Comparison of ENCODE assay signal across 8 cellular contexts in the genomic region with DNA sequence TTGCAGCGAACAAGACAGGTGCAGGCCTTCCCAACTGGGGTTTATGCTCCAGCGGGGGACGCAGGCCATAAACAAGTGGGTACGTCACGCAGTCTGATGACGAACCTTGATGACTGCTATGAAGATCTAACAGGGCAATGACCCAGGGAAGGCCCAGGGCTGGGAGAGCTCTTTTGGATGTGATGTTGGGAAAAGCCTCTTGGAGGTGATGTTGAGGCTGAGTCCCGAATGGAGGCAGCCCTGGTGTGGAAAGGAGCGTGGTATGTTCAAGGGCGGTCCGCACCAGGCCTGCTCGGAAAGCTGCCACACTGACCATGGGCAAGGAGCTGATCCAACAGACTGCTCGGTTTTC. TPM values are rescaled to one million over a fixed set of nuclear protein-coding genes. Genes with fewer than 3 reads are reported as not detected.
DNase-seq lines count a peak whose midpoint lies in the region; ATAC-seq and TF ChIP-seq lines count a peak whose summit lies in the region.

No MANE protein-coding gene starts in this region.

- H2BK5ac ChIP-seq in neuronal stem cell (ENCODE audit: low read length) = peak overlapping the region; percentile 10

- peaks cover 42% of the 10 kb centered on the region for H4K20me1 ChIP-seq in BLaER1

- DNase-seq in NB4 (ENCODE audit: low read depth) (peak; percentile 40), dorsolateral prefrontal cortex (peak in 1 of 10 donors; percentile 22), neuronal stem cell (ENCODE audit: low spot score) (no peak), DMS79 treated with DMSO at 0.1 percent for 48 hours (lab: John Stamatoyannopoulos, UW) (no peak), H4 (ENCODE audit: low spot score) (no peak), NCI-H1048 (lab: John Stamatoyannopoulos, UW) (no peak)

- no peak for TF ChIP-seq POLR2A in NB4 (IDR thresholded peaks at IDR 0.05; ENCODE audit: extremely low read depth, insufficient read length)

- intact Hi-C loops in dorsolateral prefrontal cortex (cut with DNase I) = no loop called here

- H3K27me3 ChIP-seq in BLaER1 (no peaks in the 10 kb centered on the region), dorsolateral prefrontal cortex (no peaks in the 10 kb centered on the region), neuronal stem cell (ENCODE audit: control insufficient read depth in 3 of 3, insufficient read depth in 3 of 3, low read depth in 1 of 3, low read length in 3 of 3) (no peaks in the 10 kb centered on the region)

- H4K8ac ChIP-seq in neuronal stem cell (ENCODE audit: low read depth, low read length) = no peak overlapping the region

- no CpG with 5 or more reads among the region's 12 CpGs for WGBS in neuronal stem cell (ENCODE audit: extremely low coverage in 2 of 2, insufficient read length in 2 of 2, insufficient replicate concordance in 1 of 2), 2 donors

- no peak overlapping the region for H2BK120ac ChIP-seq in neuronal stem cell (ENCODE audit: low read depth, low read length)

- no peak for ATAC-seq in HG02678 (IDR thresholded peaks at IDR 0.05; ENCODE audit: unreplicated experiment)

- H3K4me3 ChIP-seq in BLaER1 (peak overlapping the region; percentile 91), NB4 (ENCODE audit: low read depth, low read length) (peak overlapping the region; percentile 23), dorsolateral prefrontal cortex (no peak overlapping the region), neuronal stem cell (ENCODE audit: low read length in 2 of 2) (no peak overlapping the region)

- H3K9me3 ChIP-seq in BLaER1 (no peaks in the 10 kb centered on the region), neuronal stem cell (replicated peaks in 1 of 2; ENCODE audit: control insufficient read depth in 2 of 2, insufficient read depth in 1 of 2, low read depth in 1 of 2, low read length in 2 of 2) (no peaks in the 10 kb centered on the region)

- H3K36me3 ChIP-seq in BLaER1 (peaks cover 40% of the 10 kb centered on the region), neuronal stem cell (replicated peaks in 1 of 2; ENCODE audit: control insufficient read depth in 2 of 2, insufficient read depth in 2 of 2, low read length in 2 of 2) (peaks cover 49 to 98% of the 10 kb centered on the region in 2 donors)

- H3K23ac ChIP-seq in neuronal stem cell (ENCODE audit: low read depth, low read length, poor library complexity) = peak overlapping the region; percentile 56

- H3K79me1 ChIP-seq in neuronal stem cell (ENCODE audit: low read depth, low read length) = peaks cover 21% of the 10 kb centered on the region

- H3K4me1 ChIP-seq in BLaER1 = peaks cover 82% of the 10 kb centered on the region
- peaks cover 39 to 55% of the 10 kb centered on the region in 2 donors for H3K4me1 ChIP-seq in neuronal stem cell (ENCODE audit: control insufficient read depth in 2 of 2, insufficient read depth in 1 of 2, low read depth in 1 of 2, low read length in 2 of 2)

- no peak overlapping the region for H2AFZ ChIP-seq in neuronal stem cell (ENCODE audit: low read length)

- H2BK12ac ChIP-seq in neuronal stem cell (ENCODE audit: low read length) = no peak overlapping the region

- H3K4me2 ChIP-seq in BLaER1 = peak overlapping the region; percentile 99
- H3K4me2 ChIP-seq in neuronal stem cell (ENCODE audit: insufficient read depth, low read length, poor library complexity, severe bottlenecking) = no peak overlapping the region

- no peak overlapping the region for H3K4ac ChIP-seq in neuronal stem cell (ENCODE audit: low read length)

- H3K9ac ChIP-seq in BLaER1 (peak overlapping the region; percentile 97), neuronal stem cell (ENCODE audit: low read depth, low read length, poor library complexity) (peak overlapping the region; percentile 38)

- no peak overlapping the region for H3K14ac ChIP-seq in neuronal stem cell (ENCODE audit: low read length)

- H3K27ac ChIP-seq in BLaER1 (peak overlapping the region; percentile 99), dorsolateral prefrontal cortex (peak overlapping the region in 55 of 59 donors; percentile 35 to 95 (median 77)), neuronal stem cell (replicated peaks; ENCODE audit: low read length) (peak overlapping the region; percentile 18)

- H2AK5ac ChIP-seq in neuronal stem cell (ENCODE audit: low read depth, low read length) = no peak overlapping the region

- no peak overlapping the region for H3K18ac ChIP-seq in neuronal stem cell (ENCODE audit: low read length)

- no peak overlapping the region for H2BK15ac ChIP-seq in neuronal stem cell (ENCODE audit: low read length)

- TF ChIP-seq CTCF in NB4 (IDR thresholded peaks at IDR 0.05; ENCODE audit: low read depth, low read length) (no peak), dorsolateral prefrontal cortex (IDR thresholded peaks at IDR 0.05 in 54 of 56, conservative IDR thresholded peaks at IDR 0.05 in 2 of 56; ENCODE audit: low read depth in 1 of 56, partially characterized antibody in 56 of 56) (no peak)

- H4K91ac ChIP-seq in neuronal stem cell (ENCODE audit: low read depth, low read length, poor library complexity) = no peak overlapping the region

RNA-seq across cellular contexts. Expression of gene FADS2, which starts 5.8 kb away (rescaled TPM):
- 100 to 1,000 TPM in 112 of 120 experiments, 10 to 100 TPM in 8; 72.8 to 347 (median 162) TPM for total RNA-seq in dorsolateral prefrontal cortex
- 515 TPM for polyA plus RNA-seq in neuronal stem cell (2013, experiment 1 of 2)
- 508 TPM for polyA plus RNA-seq in neuronal stem cell (2013, experiment 2 of 2)
- 44.2 and 54.8 TPM in 2 replicates for total RNA-seq in H4 (2014; rRNA removed; shearing (Covaris generic))

RNA-seq across cellular contexts. Expression of gene FADS1, which starts 17.1 kb away (rescaled TPM):
- 100 to 1,000 TPM in 23 of 120 experiments, 10 to 100 TPM in 97; 47.3 to 195 (median 80.7) TPM for total RNA-seq in dorsolateral prefrontal cortex
- 171 TPM for polyA plus RNA-seq in neuronal stem cell (2013, experiment 1 of 2)
- 174 TPM for polyA plus RNA-seq in neuronal stem cell (2013, experiment 2 of 2)
- 63.2 and 68.0 TPM in 2 replicates for total RNA-seq in H4 (2014; rRNA removed; shearing (Covaris generic))

RNA-seq across cellular contexts. Expression of gene FEN1, which starts 41.2 kb away (rescaled TPM):
- 10 to 100 TPM in 100 of 120 experiments, 1 to 10 TPM in 20; 4.7 to 24.3 (median 13.8) TPM for total RNA-seq in dorsolateral prefrontal cortex
- polyA plus RNA-seq in neuronal stem cell (2013, experiment 1 of 2) = 30.6 TPM
- 31.0 TPM for polyA plus RNA-seq in neuronal stem cell (2013, experiment 2 of 2)
- 104 and 118 TPM in 2 replicates for total RNA-seq in H4 (2014; rRNA removed; shearing (Covaris generic))

RNA-seq across cellular contexts. Expression of gene TMEM258, which starts 41.5 kb away (rescaled TPM):
- total RNA-seq in dorsolateral prefrontal cortex = 100 to 1,000 TPM in 1 of 120 experiments, 10 to 100 TPM in 119; 40.6 to 123 (median 65.5) TPM
- 258 TPM for polyA plus RNA-seq in neuronal stem cell (2013, experiment 1 of 2)
- polyA plus RNA-seq in neuronal stem cell (2013, experiment 2 of 2) = 242 TPM
- total RNA-seq in H4 (2014; rRNA removed; shearing (Covaris generic)) = 133 and 142 TPM in 2 replicates

RNA-seq across cellular contexts. Expression of gene FADS3, which starts 57.4 kb away (rescaled TPM):
- total RNA-seq in dorsolateral prefrontal cortex = 100 to 1,000 TPM in 31 of 120 experiments, 10 to 100 TPM in 89; 52.0 to 134 (median 87.6) TPM
- polyA plus RNA-seq in neuronal stem cell (2013, experiment 1 of 2) = 25.1 TPM
- 25.6 TPM for polyA plus RNA-seq in neuronal stem cell (2013, experiment 2 of 2)
- 34.8 and 47.1 TPM in 2 replicates for total RNA-seq in H4 (2014; rRNA removed; shearing (Covaris generic))

Comparison
In these comparisons a context has a peak if more than half of its experiments do, and no peak if none do; other contexts are left out.
1. H3K27ac ChIP-seq: peak in every context shown above with its lines; median percentile 99 in BLaER1; 77 in dorsolateral prefrontal cortex; 18 in neuronal stem cell.
2. H3K4me3 ChIP-seq: peak in BLaER1 (single experiment) and NB4 (single experiment); none in dorsolateral prefrontal cortex (0 of 59) and neuronal stem cell (0 of 2).